Comparison of ENCODE assay signal across 5 cellular contexts in genomic region chr2:23467618-23468017, GRCh38.
"Had no signal": no experiment of that assay in that cellular context is flagged by ENCODE, and none has a peak within 500 bp of the region (broad histone marks: within the 10 kb centered on the region; RNA-seq: fewer than 3 reads in every experiment).

No MANE protein-coding gene starts in this region.

- H3K9ac ChIP-seq: GM23248 had no signal

- DNase-seq: GM23248, GOT3, H7, HFFc6 had no signal

- H3K4me3 ChIP-seq: GM23248, HAP-1 had no signal

- H3K36me3 ChIP-seq: HAP-1 had no signal

- H3K9me3 ChIP-seq: HAP-1 had no signal

- H3K4me1 ChIP-seq: HAP-1 had no signal

- H2AFZ ChIP-seq: GM23248 had no signal

- H3K27ac ChIP-seq: GM23248 had no signal
